ENCODE assay signal across 23 cellular contexts in genomic region chr20:10597637-10598036, GRCh38.
"Had no signal": no experiment of that assay in that cellular context is flagged by ENCODE, and none has a peak within 500 bp of the region (broad histone marks: within the 10 kb centered on the region; RNA-seq: fewer than 3 reads in every experiment).

No MANE protein-coding gene starts in this region.

- H3K4me1 ChIP-seq: psoas muscle, testis had no signal

- H3K4me3 Mint-ChIP-seq: activated CD4-positive, alpha-beta T cell treated with anti-CD3 and anti-CD28 coated beads, Interleukin-2, amount 10 ng/mL, durations not matched to agents 7 days and 5 days; activated naive CD4-positive, alpha-beta T cell treated with anti-CD3 and anti-CD28 coated beads, Interleukin-2, amount 50 U/mL, for 24 hours; activated T-cell treated with anti-CD3 and anti-CD28 coated beads, Interleukin-2, amount 50 U/mL, for 4 hours; mesothelial cell of epicardium; nephron; stimulated activated naive CD8-positive, alpha-beta T cell treated with anti-CD3 and anti-CD28 coated beads, Interleukin-15, amount 100 ng/mL, for 72 hours; T-helper 1 cell treated with Interleukin-12 subunit alpha and Interleukin-12 subunit beta and Interleukin-4 antibody, amounts not matched to agents 30 μg/mL and 1 μg/mL, for 36 hours; type B pancreatic cell had no signal

- ATAC-seq: stimulated activated naive CD8-positive, alpha-beta T cell treated with anti-CD3 and anti-CD28 coated beads, Interleukin-15, amount 100 ng/mL, for 72 hours had no signal

- H3K4me3 ChIP-seq: cardiac muscle cell, lung, psoas muscle, smooth muscle cell, testis had no signal

- H3K27me3 ChIP-seq: cardiac muscle cell, dorsolateral prefrontal cortex, testis had no signal

- H3K27me3 Mint-ChIP-seq: activated CD4-positive, alpha-beta T cell treated with anti-CD3 and anti-CD28 coated beads, Interleukin-2, amount 10 ng/mL, durations not matched to agents 7 days and 5 days; activated naive CD4-positive, alpha-beta T cell treated with anti-CD3 and anti-CD28 coated beads, Interleukin-2, amount 50 U/mL, for 24 hours; stimulated activated naive CD8-positive, alpha-beta T cell treated with anti-CD3 and anti-CD28 coated beads, Interleukin-15, amount 100 ng/mL, for 72 hours; type B pancreatic cell had no signal

- H3K36me3 ChIP-seq: cardiac muscle cell had no signal

- H3K9me3 Mint-ChIP-seq: activated CD4-positive, alpha-beta T cell treated with anti-CD3 and anti-CD28 coated beads, Interleukin-2, amount 10 ng/mL, durations not matched to agents 7 days and 5 days; activated naive CD4-positive, alpha-beta T cell treated with anti-CD3 and anti-CD28 coated beads, Interleukin-2, amount 50 U/mL, for 24 hours; activated T-cell treated with anti-CD3 and anti-CD28 coated beads, Interleukin-2, amount 50 U/mL, for 4 hours; nephron; stimulated activated naive CD8-positive, alpha-beta T cell treated with anti-CD3 and anti-CD28 coated beads, Interleukin-15, amount 100 ng/mL, for 72 hours; T-helper 1 cell treated with Interleukin-12 subunit alpha and Interleukin-12 subunit beta and Interleukin-4 antibody, amounts not matched to agents 30 μg/mL and 1 μg/mL, for 36 hours had no signal

- H3K9me3 ChIP-seq: psoas muscle, testis had no signal

- H3K27ac Mint-ChIP-seq: activated CD4-positive, alpha-beta T cell treated with anti-CD3 and anti-CD28 coated beads, Interleukin-2, amount 10 ng/mL, durations not matched to agents 7 days and 5 days; activated naive CD4-positive, alpha-beta T cell treated with anti-CD3 and anti-CD28 coated beads, Interleukin-2, amount 50 U/mL, for 24 hours; nephron; stimulated activated naive CD8-positive, alpha-beta T cell treated with anti-CD3 and anti-CD28 coated beads, Interleukin-15, amount 100 ng/mL, for 72 hours; T-helper 1 cell treated with Interleukin-12 subunit alpha and Interleukin-12 subunit beta and Interleukin-4 antibody, amounts not matched to agents 30 μg/mL and 1 μg/mL, for 36 hours; type B pancreatic cell had no signal

- H3K27ac ChIP-seq: cardiac muscle cell, psoas muscle, testis had no signal

- DNase-seq: activated CD4-positive, alpha-beta T cell treated with anti-CD3 and anti-CD28 coated beads, Interleukin-2, amount 10 ng/mL, durations not matched to agents 7 days and 5 days; activated CD8-positive, alpha-beta memory T cell treated with anti-CD3 and anti-CD28 coated beads, Interleukin-2, amount 50 U/mL, for 4 hours; activated effector memory CD4-positive, alpha-beta T cell treated with anti-CD3 and anti-CD28 coated beads, Interleukin-2, amount 50 U/mL, for 16 hours; activated T-cell treated with anti-CD3 and anti-CD28 coated beads, Interleukin-2, amount 50 U/mL, for 4 hours; dorsolateral prefrontal cortex; foreskin melanocyte; glutamatergic neuron; hypothalamus; islet precursor cell; nucleus accumbens; psoas muscle; right cardiac atrium; stimulated activated CD4-positive, alpha-beta T cell treated with anti-CD3 and anti-CD28 coated beads, Interleukin-4, amount 100 ng/mL, for 1 hour; stimulated activated naive CD8-positive, alpha-beta T cell treated with anti-CD3 and anti-CD28 coated beads, Interleukin-15, amount 100 ng/mL, for 72 hours; testis had no signal
